ENCODE assay signal across 3 cellular contexts in the genomic region with DNA sequence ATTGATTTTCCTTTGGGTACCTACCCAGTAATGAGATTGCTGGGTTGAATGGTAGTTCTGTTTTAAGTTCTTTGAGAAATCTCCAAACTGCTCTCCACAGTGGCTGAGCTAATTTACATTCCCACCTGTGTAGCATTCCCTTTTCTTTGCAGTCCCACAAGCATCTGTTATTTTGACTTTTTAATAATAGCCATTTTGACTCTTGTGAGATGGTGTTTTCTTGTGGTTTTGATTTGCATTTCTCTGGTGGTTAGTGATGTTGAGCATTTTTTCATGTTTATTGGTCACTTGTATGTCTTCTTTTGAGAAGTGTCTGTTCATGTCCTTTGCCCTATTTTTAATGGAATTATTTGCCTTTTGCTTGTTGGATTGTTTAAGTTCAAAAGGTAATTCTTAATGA. TPM values are rescaled to one million over a fixed set of nuclear protein-coding genes. Genes with fewer than 3 reads are reported as not detected.
"Had no signal": no experiment of that assay in that cellular context is flagged by ENCODE, and none has a peak within 500 bp of the region (broad histone marks: within the 10 kb centered on the region; RNA-seq: fewer than 3 reads in every experiment).

No MANE protein-coding gene starts in this region.

RNA-seq across cellular contexts. Expression of gene TMEFF1, which starts 34.4 kb away (rescaled TPM):
- total RNA-seq: activated CD8-positive, alpha-beta T cell treated with anti-CD3 and anti-CD28 coated beads, Interleukin-2, amount 10 ng/mL, durations not matched to agents 7 days and 5 days; left ventricle myocardium inferior; mononuclear cell had no signal
